1 cellular context compared by ENCODE assay signal in genomic region chr7:121020243-121020642, GRCh38.
TF ChIP-seq lines count a peak whose summit lies in the region.

No MANE protein-coding gene starts in this region.

TF ChIP-seq in K562, 482 proteins besides CTCF, POLR2A, EP300 and RAD21 (continued from another document):
- TF ChIP-seq ZBTB40 (IDR thresholded peaks at IDR 0.05) (peak; percentile 98), ZBTB40 (CRISPR knock-in tag; IDR thresholded peaks at IDR 0.05) (peak; percentile 81), RBM34 (IDR thresholded peaks at IDR 0.05; ENCODE audit: borderline replicate concordance, insufficient read depth, low read length) (0 out of 2 replicates have a peak, but pooled peaks have one; percentile 31), ZNF23 (CRISPR knock-in tag; IDR thresholded peaks at IDR 0.05) (no peak), STAG1 (CRISPR knock-in tag; IDR thresholded peaks at IDR 0.05; ENCODE audit: borderline replicate concordance) (no peak), ZNF586 (CRISPR knock-in tag; conservative IDR thresholded peaks at IDR 0.05) (no peak), ZNF174 (CRISPR knock-in tag; IDR thresholded peaks at IDR 0.05) (no peak), STAT5A (IDR thresholded peaks at IDR 0.05; ENCODE audit: borderline replicate concordance, low read length) (no peak), HMGN3 (IDR thresholded peaks at IDR 0.05; ENCODE audit: borderline replicate concordance, extremely low read depth, insufficient read length, low read depth, low read length) (no peak), ZMIZ1 (IDR thresholded peaks at IDR 0.05; ENCODE audit: low read depth in 2 of 2, low read length in 2 of 2) (0 out of 4 replicates have a peak, but pooled peaks of 1 of the 2 experiments have one; percentile 14), SMARCC2 (IDR thresholded peaks at IDR 0.05; ENCODE audit: low read depth) (no peak), NCOA4 (IDR thresholded peaks at IDR 0.05; ENCODE audit: partially characterized antibody) (no peak)
- TF ChIP-seq, protein P1, sequence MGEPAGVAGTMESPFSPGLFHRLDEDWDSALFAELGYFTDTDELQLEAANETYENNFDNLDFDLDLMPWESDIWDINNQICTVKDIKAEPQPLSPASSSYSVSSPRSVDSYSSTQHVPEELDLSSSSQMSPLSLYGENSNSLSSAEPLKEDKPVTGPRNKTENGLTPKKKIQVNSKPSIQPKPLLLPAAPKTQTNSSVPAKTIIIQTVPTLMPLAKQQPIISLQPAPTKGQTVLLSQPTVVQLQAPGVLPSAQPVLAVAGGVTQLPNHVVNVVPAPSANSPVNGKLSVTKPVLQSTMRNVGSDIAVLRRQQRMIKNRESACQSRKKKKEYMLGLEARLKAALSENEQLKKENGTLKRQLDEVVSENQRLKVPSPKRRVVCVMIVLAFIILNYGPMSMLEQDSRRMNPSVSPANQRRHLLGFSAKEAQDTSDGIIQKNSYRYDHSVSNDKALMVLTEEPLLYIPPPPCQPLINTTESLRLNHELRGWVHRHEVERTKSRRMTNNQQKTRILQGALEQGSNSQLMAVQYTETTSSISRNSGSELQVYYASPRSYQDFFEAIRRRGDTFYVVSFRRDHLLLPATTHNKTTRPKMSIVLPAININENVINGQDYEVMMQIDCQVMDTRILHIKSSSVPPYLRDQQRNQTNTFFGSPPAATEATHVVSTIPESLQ (CRISPR knock-in tag; IDR thresholded peaks at IDR 0.05): no peak
